ENCODE assay signal across 23 cellular contexts in the genomic region with DNA sequence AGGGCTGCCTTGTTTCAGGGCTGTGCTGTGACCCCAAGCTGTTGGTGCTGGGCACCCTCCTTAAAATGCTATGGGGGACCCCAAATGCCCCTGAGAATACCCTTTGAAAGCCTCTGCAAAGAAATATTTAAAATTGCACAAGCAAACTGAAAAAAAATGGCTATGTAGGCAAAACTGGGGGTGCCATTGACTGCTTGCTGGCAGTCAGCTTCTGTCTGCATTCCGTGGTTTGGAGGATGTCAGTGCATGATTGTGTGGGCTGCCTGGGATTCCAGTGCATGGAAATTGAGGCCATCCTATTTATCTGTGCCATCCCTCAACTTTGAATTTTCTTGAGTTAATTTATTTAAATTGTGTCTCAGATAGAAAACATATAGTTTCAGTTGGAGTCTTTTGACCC.
A peak's percentile ranks its signal among the peaks of the same experiment; 100 is the strongest.
DNase-seq lines count a peak whose midpoint lies in the region; TF ChIP-seq lines count a peak whose summit lies in the region.
"Had no signal": no experiment of that assay in that cellular context is flagged by ENCODE, and none has a peak within 500 bp of the region (broad histone marks: within the 10 kb centered on the region; RNA-seq: fewer than 3 reads in every experiment).

No MANE protein-coding gene starts in this region.

- no TSS peak for BruUV-seq in MCF 10A (replicated peaks; lab: Mats Ljungman, UMichigan)

- DNase-seq in breast epithelium (ENCODE audit: low spot score in 2 of 2) (peak; percentile 15 to 28), MCF 10A (ENCODE audit: unreplicated experiment) (no peak), amniotic epithelial cell (ENCODE audit: low read depth) (peak; percentile 75), glomerular visceral epithelial cell (ENCODE audit: extremely low spot score) (peak; percentile 26), stromal cell of bone marrow (ENCODE audit: low read depth) (peak; percentile 9), NCI-H2227 treated with DMSO at 0.1 percent for 48 hours (lab: John Stamatoyannopoulos, UW) (no peak), NCI-H2081 (lab: John Stamatoyannopoulos, UW) (no peak), SKM-1 (lab: John Stamatoyannopoulos, UW; ENCODE audit: unreplicated experiment) (no peak)
- DNase-seq: activated B cell treated with CpG ODN at 0.5 μM for 24 hours; activated naive CD8-positive, alpha-beta T cell treated with anti-CD3 and anti-CD28 coated beads, Interleukin-2, amount 50 U/mL, for 24 hours; effector CD4-positive, alpha-beta T cell; esophagus squamous epithelium; KG1; NCI-H1092; NCI-H526 treated with DMSO at 0.1 percent for 48 hours; SIG-M5; stimulated activated naive B cell treated with anti-CD40 and anti-IgM and Interleukin-4, amounts not matched to agents 10 μg/mL and 1 μg/mL and 100 μg/mL, for 72 hours; T-helper 2 cell; transverse colon had no signal

- H3K27me3 ChIP-seq in breast epithelium, result no peaks in the 10 kb centered on the region
- H3K27me3 ChIP-seq: esophagus squamous epithelium, transverse colon had no signal

- H3K27ac ChIP-seq in breast epithelium, result no peak overlapping the region
- H3K27ac ChIP-seq: esophagus squamous epithelium, transverse colon had no signal

- POLR2A ChIA-PET in MCF 10A (lab: Yijun Ruan, JAX), result no interaction called here

- no peak for TF ChIP-seq POLR2A in breast epithelium (IDR thresholded peaks at IDR 0.05)

- TF ChIP-seq CTCF in breast epithelium (IDR thresholded peaks at IDR 0.05), result no peak
- TF ChIP-seq CTCF in MCF 10A (IDR thresholded peaks at IDR 0.05; ENCODE audit: unreplicated experiment), result no peak

- no peaks in the 10 kb centered on the region for H3K36me3 ChIP-seq in breast epithelium
- H3K36me3 ChIP-seq: esophagus squamous epithelium, HAP-1, transverse colon had no signal

- no peak overlapping the region for H3K4me3 ChIP-seq in breast epithelium
- H3K4me3 ChIP-seq: esophagus squamous epithelium, HAP-1, transverse colon had no signal

- CTCF ChIA-PET in MCF 10A (lab: Yijun Ruan, JAX), result no interaction called here

- no peak overlapping the region for H3K4me3 Mint-ChIP-seq in MCF 10A (ENCODE audit: unreplicated experiment)
- H3K4me3 Mint-ChIP-seq: activated B cell treated with CpG ODN at 0.5 μM for 24 hours; activated naive CD8-positive, alpha-beta T cell treated with anti-CD3 and anti-CD28 coated beads, Interleukin-2, amount 50 U/mL, for 24 hours; CD14-positive monocyte; mesothelial cell of epicardium; neural crest cell; stimulated activated naive B cell treated with anti-CD40 and anti-IgM and Interleukin-4, amounts not matched to agents 10 μg/mL and 1 μg/mL and 100 μg/mL, for 72 hours had no signal

- intact Hi-C loops in breast epithelium (cut with DNase I; ENCODE audit: low total_unique reads), result no loop called here
- intact Hi-C loops in MCF 10A (cut with micrococcal nuclease), result no loop called here

- no peaks in the 10 kb centered on the region for H3K36me3 Mint-ChIP-seq in MCF 10A (ENCODE audit: insufficient read depth, unreplicated experiment)
- H3K36me3 Mint-ChIP-seq: CD14-positive monocyte; mesothelial cell of epicardium; stimulated activated naive B cell treated with anti-CD40 and anti-IgM and Interleukin-4, amounts not matched to agents 10 μg/mL and 1 μg/mL and 100 μg/mL, for 72 hours had no signal

- no peaks in the 10 kb centered on the region for H3K4me1 ChIP-seq in breast epithelium
- H3K4me1 ChIP-seq: esophagus squamous epithelium, HAP-1, transverse colon had no signal

- peaks cover 0 to 3% of the 10 kb centered on the region in 2 donors for H3K9me3 ChIP-seq in breast epithelium
- H3K9me3 ChIP-seq: HAP-1 had no signal

- no peak overlapping the region for H3K27ac Mint-ChIP-seq in MCF 10A (ENCODE audit: low read depth, unreplicated experiment)
- H3K27ac Mint-ChIP-seq: activated B cell treated with CpG ODN at 0.5 μM for 24 hours; activated naive CD8-positive, alpha-beta T cell treated with anti-CD3 and anti-CD28 coated beads, Interleukin-2, amount 50 U/mL, for 24 hours; CD14-positive monocyte; stimulated activated naive B cell treated with anti-CD40 and anti-IgM and Interleukin-4, amounts not matched to agents 10 μg/mL and 1 μg/mL and 100 μg/mL, for 72 hours had no signal

- no peaks in the 10 kb centered on the region for H3K27me3 Mint-ChIP-seq in MCF 10A (ENCODE audit: insufficient read depth, unreplicated experiment)

- H3K4me1 Mint-ChIP-seq in MCF 10A (ENCODE audit: insufficient read depth, unreplicated experiment), result peaks cover 9% of the 10 kb centered on the region
- H3K4me1 Mint-ChIP-seq: activated B cell treated with CpG ODN at 0.5 μM for 24 hours; activated naive CD8-positive, alpha-beta T cell treated with anti-CD3 and anti-CD28 coated beads, Interleukin-2, amount 50 U/mL, for 24 hours; CD14-positive monocyte; neural crest cell; stimulated activated naive B cell treated with anti-CD40 and anti-IgM and Interleukin-4, amounts not matched to agents 10 μg/mL and 1 μg/mL and 100 μg/mL, for 72 hours had no signal

- peaks cover 30% of the 10 kb centered on the region for H3K9me3 Mint-ChIP-seq in MCF 10A (ENCODE audit: unreplicated experiment)

Comparison
In these comparisons a context has a peak if more than half of its experiments do, and no peak if none do; other contexts are left out.
1. DNase-seq: peak in breast epithelium (2 of 2), amniotic epithelial cell (single experiment), glomerular visceral epithelial cell (single experiment) and stromal cell of bone marrow (single experiment); none in MCF 10A (single experiment), NCI-H2227 treated with DMSO at 0.1 percent for 48 hours (single experiment), NCI-H2081 (0 of 2) and SKM-1 (single experiment).